ENCODE assay signal across 8 cellular contexts in the genomic region with DNA sequence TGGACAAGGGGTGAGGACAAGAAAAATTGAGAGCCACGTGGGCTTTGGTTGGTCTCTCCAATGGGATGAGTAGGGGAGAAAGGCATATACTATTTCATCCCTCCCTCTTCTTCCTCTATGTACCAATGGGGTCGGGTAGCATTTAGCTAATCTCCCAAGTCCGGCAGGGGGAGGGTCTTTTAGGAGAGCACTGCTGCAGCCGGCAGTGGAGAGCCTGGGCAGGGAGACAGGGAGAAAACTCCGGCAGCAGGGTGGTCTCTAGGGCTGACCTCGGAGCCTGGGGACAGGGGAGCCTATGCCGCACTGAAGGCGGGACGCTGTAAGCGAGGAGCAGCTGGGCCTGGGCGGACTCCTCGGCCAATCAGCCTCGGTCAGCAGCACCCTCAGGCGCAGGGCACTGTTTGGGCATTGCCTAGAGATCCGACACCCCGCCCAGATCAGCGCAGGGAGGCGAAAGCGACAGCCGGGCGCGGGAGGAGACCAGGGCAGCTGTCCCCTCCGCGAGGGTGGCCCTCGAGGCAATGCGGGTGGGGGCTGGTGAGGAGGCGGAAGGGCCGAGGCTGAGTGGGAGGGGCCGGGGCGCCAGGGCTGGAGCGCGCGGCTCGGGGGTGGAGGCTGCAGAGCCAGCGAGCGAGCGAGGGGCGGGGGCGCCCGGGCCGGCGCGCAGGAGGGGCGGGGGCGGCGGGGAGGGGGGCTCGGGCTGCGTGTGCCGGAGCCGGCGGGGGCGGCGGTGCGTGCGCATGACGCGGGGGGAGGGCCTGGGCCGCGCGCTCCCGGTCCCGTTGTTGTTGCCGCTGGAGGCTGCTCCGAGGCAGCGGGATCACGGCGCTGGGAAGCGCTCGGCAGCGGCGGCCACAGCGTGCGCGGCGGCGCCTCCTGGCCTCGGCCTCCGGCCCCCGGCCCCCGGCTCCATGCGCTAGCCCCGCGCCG. TPM values are rescaled to one million over a fixed set of nuclear protein-coding genes. Genes with fewer than 3 reads are reported as not detected.
DNase-seq lines count a peak whose midpoint lies in the region; ATAC-seq, FAIRE-seq and TF ChIP-seq lines count a peak whose summit lies in the region.

A gene (plus strand): TSS at position 785 of the 930 bp plus-strand sequence. CDS start 267 bp downstream, outside the sequence.

- H3K27me3 Mint-ChIP-seq in CD4-positive, alpha-beta T cell = peaks cover 8% of the 10 kb centered on the region
- no peaks in the 10 kb centered on the region for H3K27me3 Mint-ChIP-seq in stimulated activated memory B cell treated with anti-CD40 and anti-IgM and Interleukin-4, amounts not matched to agents 10 μg/mL and 1 μg/mL and 100 μg/mL, for 72 hours

- peak within 1 kb of the TSS; percentile 85 for H3K27ac Mint-ChIP-seq in CD4-positive, alpha-beta T cell
- H3K27ac Mint-ChIP-seq in stimulated activated memory B cell treated with anti-CD40 and anti-IgM and Interleukin-4, amounts not matched to agents 10 μg/mL and 1 μg/mL and 100 μg/mL, for 72 hours = peak within 1 kb of the TSS; percentile 94

- H3K79me2 ChIP-seq in endothelial cell of umbilical vein (ENCODE audit: control insufficient read depth, insufficient read depth, low read length) = peaks cover 46% of the 10 kb centered on the region

- H3K4me3 ChIP-seq in NT2/D1 (ENCODE audit: insufficient read length, low read depth) = peak within 1 kb of the TSS; percentile 78
- peak within 1 kb of the TSS; percentile 81 to 96 (median 82) for H3K4me3 ChIP-seq in endothelial cell of umbilical vein (replicated peaks in 1 of 3; ENCODE audit: insufficient read depth in 1 of 3, low read depth in 1 of 3, low read length in 3 of 3)
- H3K4me3 ChIP-seq in mesodermal cell (ENCODE audit: extremely low read depth, insufficient read depth, low read length, poor library complexity, severe bottlenecking) = peak within 1 kb of the TSS; percentile 87

- H3K9ac ChIP-seq in NT2/D1 (ENCODE audit: insufficient read length, low read depth) = peak within 1 kb of the TSS; percentile 93
- peak within 1 kb of the TSS; percentile 78 for H3K9ac ChIP-seq in endothelial cell of umbilical vein (replicated peaks; ENCODE audit: extremely low read depth, insufficient read depth, low read length)

- H3K27ac ChIP-seq in CD4-positive, alpha-beta T cell (ENCODE audit: low read depth, low read length) = no peak within 1 kb of the TSS
- H3K27ac ChIP-seq in endothelial cell of umbilical vein (ENCODE audit: insufficient read depth, low read depth, low read length) (peak within 1 kb of the TSS; percentile 98), mesodermal cell (ENCODE audit: low read depth, low read length, severe bottlenecking) (peak within 1 kb of the TSS; percentile 71)

- H3K36me3 ChIP-seq in NT2/D1 (ENCODE audit: insufficient read depth, insufficient read length, low read length) (peaks cover 3% of the 10 kb centered on the region), endothelial cell of umbilical vein (ENCODE audit: control insufficient read depth in 2 of 2, extremely low read depth in 1 of 2, insufficient read depth in 2 of 2, low read length in 2 of 2) (no peaks in the 10 kb centered on the region), mesodermal cell (ENCODE audit: control insufficient read depth, insufficient read depth, low read length) (peaks cover 16% of the 10 kb centered on the region)

- 0% methylated on average over 46 to 62 of the region's 84 CpGs for WGBS in mesodermal cell (ENCODE audit: insufficient coverage in 2 of 2), 2 experiments

- no peaks in the 10 kb centered on the region for H3K9me3 ChIP-seq in CD4-positive, alpha-beta T cell (ENCODE audit: control insufficient read depth, low read length)
- H3K9me3 ChIP-seq in NT2/D1 (ENCODE audit: insufficient read depth, low read length) (no peaks in the 10 kb centered on the region), endothelial cell of umbilical vein (replicated peaks; ENCODE audit: control insufficient read depth, insufficient read depth, low read length) (no peaks in the 10 kb centered on the region), mesodermal cell (ENCODE audit: control insufficient read depth, low read length) (no peaks in the 10 kb centered on the region)

- DNase-seq in CD4-positive, alpha-beta T cell = peak in 9 of 10 experiments; percentile 32 to 71 (median 48)
- no peak for DNase-seq in NT2/D1 (ENCODE audit: low read depth, low spot score)
- DNase-seq in activated T-cell treated with anti-CD3 and anti-CD28 coated beads for 1 hour (ENCODE audit: low read depth) = peak; percentile 31
- peak; percentile 80 for DNase-seq in endothelial cell of umbilical vein (ENCODE audit: low read depth, low spot score)

- peak; percentile 86 for FAIRE-seq in endothelial cell of umbilical vein (lab: Jason Lieb, UNC)

- CTCF ChIA-PET in CD4-positive, alpha-beta T cell (lab: Charles Lee) = no interaction called here
- CTCF ChIA-PET in endothelial cell of umbilical vein (lab: Charles Lee) = interaction anchor here (1.0 to 2.5 kb wide), 9 partner anchors 10 to 100 kb away, joined by 3 to 16 read pairs (median 4); a partner anchor contains a TSS

- H3K36me3 Mint-ChIP-seq in CD4-positive, alpha-beta T cell (ENCODE audit: low read depth) = peaks cover 14% of the 10 kb centered on the region
- H3K36me3 Mint-ChIP-seq in stimulated activated memory B cell treated with anti-CD40 and anti-IgM and Interleukin-4, amounts not matched to agents 10 μg/mL and 1 μg/mL and 100 μg/mL, for 72 hours = no peaks in the 10 kb centered on the region

- H4K20me1 ChIP-seq in endothelial cell of umbilical vein (replicated peaks; ENCODE audit: control insufficient read depth, extremely low read depth, insufficient read depth, low read length) = no peaks in the 10 kb centered on the region

- H3K4me1 ChIP-seq in NT2/D1 (ENCODE audit: insufficient read depth, insufficient read length) (peaks cover 12% of the 10 kb centered on the region), endothelial cell of umbilical vein (ENCODE audit: control insufficient read depth, extremely low read depth, insufficient read depth, low read length) (peaks cover 59% of the 10 kb centered on the region), mesodermal cell (ENCODE audit: control insufficient read depth, insufficient read depth, low read length, poor library complexity, severe bottlenecking) (peaks cover 50% of the 10 kb centered on the region)

- ATAC-seq in CD4-positive, alpha-beta T cell (ENCODE audit: poor library complexity) = peak; percentile 7
- ATAC-seq in GM19395 (IDR thresholded peaks at IDR 0.05; ENCODE audit: unreplicated experiment) (peak; percentile 34), HG03565 (IDR thresholded peaks at IDR 0.05; ENCODE audit: unreplicated experiment) (peak; percentile 29)
- ATAC-seq in stimulated activated memory B cell treated with anti-CD40 and anti-IgM and Interleukin-4, amounts not matched to agents 10 μg/mL and 1 μg/mL and 100 μg/mL, for 72 hours = peak; percentile 58

- intact Hi-C loops in CD4-positive, alpha-beta T cell (cut with DNase I, micrococcal nuclease) = loop anchor here in 1 of 2 experiments (10.0 kb wide), 2 partner anchors 111 to 1251 kb away; a partner anchor contains a TSS
- intact Hi-C loops in endothelial cell of umbilical vein (cut with micrococcal nuclease) = no loop called here

- H3K4me1 Mint-ChIP-seq in CD4-positive, alpha-beta T cell (ENCODE audit: low read depth) = peaks cover 48% of the 10 kb centered on the region
- peaks cover 58% of the 10 kb centered on the region for H3K4me1 Mint-ChIP-seq in stimulated activated memory B cell treated with anti-CD40 and anti-IgM and Interleukin-4, amounts not matched to agents 10 μg/mL and 1 μg/mL and 100 μg/mL, for 72 hours

- H3K4me3 Mint-ChIP-seq in CD4-positive, alpha-beta T cell = peak within 1 kb of the TSS; percentile 90
- H3K4me3 Mint-ChIP-seq in stimulated activated memory B cell treated with anti-CD40 and anti-IgM and Interleukin-4, amounts not matched to agents 10 μg/mL and 1 μg/mL and 100 μg/mL, for 72 hours = peak within 1 kb of the TSS; percentile 92

- peak within 1 kb of the TSS; percentile 94 for H3K4me2 ChIP-seq in endothelial cell of umbilical vein (ENCODE audit: insufficient read depth, low read length)

- TF ChIP-seq CTCF in CD4-positive, alpha-beta T cell (IDR thresholded peaks at IDR 0.05) = no peak
- TF ChIP-seq CTCF in endothelial cell of umbilical vein (IDR thresholded peaks at IDR 0.05; ENCODE audit: extremely low read depth in 1 of 2, insufficient read depth in 1 of 2, low read depth in 1 of 2, low read length in 2 of 2) = peak in 1 of 2 donors; percentile 1

- H3K27me3 ChIP-seq in CD4-positive, alpha-beta T cell (ENCODE audit: control insufficient read depth, insufficient read depth, low read length) = no peaks in the 10 kb centered on the region
- H3K27me3 ChIP-seq in NT2/D1 (ENCODE audit: insufficient read depth, insufficient read length) (peaks cover 19% of the 10 kb centered on the region), endothelial cell of umbilical vein (ENCODE audit: control insufficient read depth in 2 of 2, insufficient read depth in 2 of 2, low read length in 2 of 2) (no peaks in the 10 kb centered on the region)

- BruUV-seq in endothelial cell of umbilical vein (replicated peaks; lab: Mats Ljungman, UMichigan) = no TSS peak

- H2AFZ ChIP-seq in endothelial cell of umbilical vein (ENCODE audit: low read depth, low read length) = peak within 1 kb of the TSS; percentile 45

- TF ChIP-seq POLR2A in endothelial cell of umbilical vein (IDR thresholded peaks at IDR 0.05; ENCODE audit: low read depth, low read length) = peak; percentile 89

- POLR2A ChIA-PET in CD4-positive, alpha-beta T cell (lab: Charles Lee) = interaction anchor here (1.1 to 1.8 kb wide), 4 partner anchors 27 to 72 kb away, joined by 3 to 8 read pairs (median 5); a partner anchor contains a TSS
- POLR2A ChIA-PET in endothelial cell of umbilical vein (lab: Charles Lee) = interaction anchor here (1.0 kb wide), 1 partner anchor 23 kb away, joined by 4 read pairs; no protein-coding TSS in a partner anchor

- dilution Hi-C loops in endothelial cell of umbilical vein (cut with MboI; ENCODE audit: extremely low pct_ligation_motif_present, low sequenced_read_pairs) = no loop called here

- no peaks in the 10 kb centered on the region for H3K9me3 Mint-ChIP-seq in CD4-positive, alpha-beta T cell
- H3K9me3 Mint-ChIP-seq in stimulated activated memory B cell treated with anti-CD40 and anti-IgM and Interleukin-4, amounts not matched to agents 10 μg/mL and 1 μg/mL and 100 μg/mL, for 72 hours = no peaks in the 10 kb centered on the region

- no peaks in the 10 kb centered on the region for H3K9me1 ChIP-seq in endothelial cell of umbilical vein (replicated peaks; ENCODE audit: control insufficient read depth, extremely low read depth, insufficient read depth, low read length)

RNA-seq across cellular contexts. Expression of the gene that starts here (rescaled TPM):
- total RNA-seq in CD4-positive, alpha-beta T cell = 10 to 100 TPM; 43.2 to 44.6 TPM
- total RNA-seq in endothelial cell of umbilical vein = 171 and 173 TPM in 2 replicates
- polyA plus RNA-seq in endothelial cell of umbilical vein = 174 and 240 TPM in 2 replicates
- 115 and 124 TPM in 2 replicates for polyA plus RNA-seq in endothelial cell of umbilical vein (2011; cell fraction: cytosol; rRNA removed)
- 359 and 433 TPM in 2 replicates for polyA plus RNA-seq in endothelial cell of umbilical vein (2011; cell fraction: nucleus; rRNA removed)
- 83.5 and 83.8 TPM in 2 replicates for polyA plus RNA-seq in endothelial cell of umbilical vein (2012)
- 76.5 and 98.2 TPM in 2 replicates for polyA minus RNA-seq in endothelial cell of umbilical vein
- polyA minus RNA-seq in endothelial cell of umbilical vein (2011; cell fraction: cytosol; rRNA and poly(A)+ RNA removed) = 54.3 TPM
- polyA minus RNA-seq in endothelial cell of umbilical vein (2011; cell fraction: nucleus; rRNA and poly(A)+ RNA removed) = 98.8 and 152 TPM in 2 replicates
- polyA plus RNA-seq in mesodermal cell (2013, experiment 1 of 2) = 78.3 TPM
- polyA plus RNA-seq in mesodermal cell (2013, experiment 2 of 2) = 71.9 TPM

Comparison
In these comparisons a context has a peak if more than half of its experiments do, and no peak if none do; other contexts are left out.
1. ATAC-seq: peak in every context shown above with its lines; median percentile 58 in stimulated activated memory B cell treated with anti-CD40 and anti-IgM and Interleukin-4, amounts not matched to agents 10 μg/mL and 1 μg/mL and 100 μg/mL, for 72 hours; 34 in GM19395; 29 in HG03565; 7 in CD4-positive, alpha-beta T cell.